Comparison of ENCODE assay signal across 8 cellular contexts in the genomic region with DNA sequence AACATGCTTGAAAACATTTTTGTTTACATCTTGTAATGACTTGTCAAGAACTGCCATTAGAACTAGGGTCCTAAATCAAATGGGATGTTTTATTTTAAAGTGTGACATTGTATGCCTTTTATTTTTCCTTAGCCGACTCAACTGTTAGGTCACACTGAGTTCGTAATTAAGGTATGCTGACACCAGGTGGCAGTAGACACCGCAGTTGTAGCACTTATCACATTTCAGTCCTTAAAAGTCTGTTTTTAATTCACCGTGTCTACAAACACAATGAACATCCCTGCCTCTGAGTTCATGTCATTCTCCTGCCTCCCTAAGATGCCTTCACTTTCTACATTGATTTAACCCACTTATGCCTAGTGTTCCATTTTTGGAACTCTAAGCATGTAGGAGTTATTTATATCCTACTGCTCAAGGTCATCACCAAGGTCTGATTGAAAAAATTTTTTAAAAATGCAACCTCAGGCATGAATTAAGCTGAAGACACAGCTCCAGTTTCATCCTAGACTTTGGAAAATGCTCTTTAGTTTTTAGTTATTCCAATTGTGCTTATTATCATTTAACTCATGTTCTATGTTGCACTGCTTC.
DNase-seq lines count a peak whose midpoint lies in the region; ATAC-seq and TF ChIP-seq lines count a peak whose summit lies in the region.

No MANE protein-coding gene starts in this region.

- ATAC-seq in HG02678 (IDR thresholded peaks at IDR 0.05; ENCODE audit: unreplicated experiment) (peak; percentile 69), GM21786 (IDR thresholded peaks at IDR 0.05; ENCODE audit: unreplicated experiment) (no peak), HG03135 (IDR thresholded peaks at IDR 0.05; ENCODE audit: unreplicated experiment) (no peak)

- peak; percentile 52 for TF ChIP-seq CTCF in hepatocyte (IDR thresholded peaks at IDR 0.05; ENCODE audit: poor library complexity)

- no peaks in the 10 kb centered on the region for H3K36me3 ChIP-seq in hepatocyte (replicated peaks; ENCODE audit: insufficient read depth, low read depth)

- H3K4me1 ChIP-seq in hepatocyte (ENCODE audit: insufficient read depth), result no peaks in the 10 kb centered on the region

- H2AFZ ChIP-seq in hepatocyte, result no peak overlapping the region

- H3K9me3 ChIP-seq in hepatocyte (ENCODE audit: low read depth), result no peaks in the 10 kb centered on the region

- 37% methylated on average over 4 of the region's 4 CpGs for WGBS in hepatocyte (ENCODE audit: low lambda C conversion rate, missing lambda C conversion rate)

- H3K79me2 ChIP-seq in hepatocyte, result no peaks in the 10 kb centered on the region

- H3K27ac ChIP-seq in hepatocyte, result no peak overlapping the region

- DNase-seq in DMS53 treated with DMSO at 0.1 percent for 48 hours (lab: John Stamatoyannopoulos, UW; ENCODE audit: unreplicated experiment), result peak; percentile 83
- DNase-seq in SK-N-DZ (ENCODE audit: low spot score), result peak; percentile 7
- DNase-seq in hepatocyte (ENCODE audit: low spot score), result peak; percentile 49
- DNase-seq in mesenteric fat pad (ENCODE audit: low spot score), result no peak
- DNase-seq in ecto neural progenitor cell (ENCODE audit: low spot score), result no peak

- no peaks in the 10 kb centered on the region for H3K27me3 ChIP-seq in hepatocyte

- H4K20me1 ChIP-seq in hepatocyte (ENCODE audit: insufficient read depth, poor library complexity, severe bottlenecking), result no peaks in the 10 kb centered on the region

- no peak overlapping the region for H3K4me2 ChIP-seq in hepatocyte

- H3K9me2 ChIP-seq in hepatocyte (replicated peaks; ENCODE audit: insufficient read depth), result no peaks in the 10 kb centered on the region

- H3K4me3 ChIP-seq in hepatocyte, result no peak overlapping the region

Comparison
In these comparisons a context has a peak if more than half of its experiments do, and no peak if none do; other contexts are left out.
1. DNase-seq: peak in DMS53 treated with DMSO at 0.1 percent for 48 hours (single experiment), SK-N-DZ (single experiment) and hepatocyte (single experiment); none in mesenteric fat pad (single experiment) and ecto neural progenitor cell (single experiment).